Comparison of ENCODE assay signal across 8 cellular contexts in the genomic region with DNA sequence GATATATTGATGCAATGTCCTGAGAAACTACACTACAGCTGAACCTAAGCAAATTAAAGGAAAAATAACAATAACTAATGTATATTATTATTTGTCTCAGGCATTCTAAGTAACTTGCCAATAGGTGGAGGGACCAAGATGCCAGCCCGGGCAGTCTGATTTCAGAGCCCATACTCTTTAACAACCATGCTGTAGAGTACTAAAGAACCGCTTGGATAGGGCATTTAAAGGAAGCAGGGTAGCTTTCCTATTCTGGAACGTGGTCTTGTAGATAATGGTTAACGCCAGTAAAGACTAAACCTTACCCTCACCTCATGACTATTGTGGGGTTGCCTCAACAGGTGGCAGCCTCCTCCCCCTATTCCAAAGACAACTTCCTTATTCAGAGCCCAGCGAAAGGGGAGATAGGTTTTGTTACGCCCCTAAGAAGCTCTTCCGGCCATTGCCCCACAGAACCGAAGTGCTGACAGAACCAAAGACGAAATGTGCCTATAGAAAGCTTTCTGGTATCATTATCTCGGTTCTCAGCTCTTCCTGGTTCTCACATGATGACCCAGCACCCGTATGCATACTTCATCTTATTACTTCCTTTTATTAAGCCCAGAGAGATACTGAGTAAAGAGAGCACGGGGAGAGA. TPM values are rescaled to one million over a fixed set of nuclear protein-coding genes. Genes with fewer than 3 reads are reported as not detected.
DNase-seq lines count a peak whose midpoint lies in the region; ATAC-seq lines count a peak whose summit lies in the region.

No MANE protein-coding gene starts in this region.

- H3K79me1 ChIP-seq in mesendoderm (ENCODE audit: low read length): no peaks in the 10 kb centered on the region

- peak overlapping the region; percentile 90 for H3K18ac ChIP-seq in mesendoderm (ENCODE audit: low read length)

- peak overlapping the region; percentile 81 for H3K4me3 Mint-ChIP-seq in activated CD4-positive, alpha-beta T cell treated with anti-CD3 and anti-CD28 coated beads for 36 hours
- peak overlapping the region; percentile 90 for H3K4me3 Mint-ChIP-seq in stimulated activated naive CD8-positive, alpha-beta T cell treated with anti-CD3 and anti-CD28 coated beads, Interleukin-15, Interleukin-2, amounts not matched to agents 100 ng/mL and 50 ng/mL, for 24 hours

- ATAC-seq in HG02938 (IDR thresholded peaks at IDR 0.05; ENCODE audit: unreplicated experiment): peak; percentile 36
- peak; percentile 45 for ATAC-seq in activated CD4-positive, alpha-beta T cell treated with anti-CD3 and anti-CD28 coated beads for 36 hours

- no peaks in the 10 kb centered on the region for H3K36me3 ChIP-seq in effector memory CD4-positive, alpha-beta T cell (ENCODE audit: control insufficient read depth, insufficient read depth, low read length)
- H3K36me3 ChIP-seq in mesendoderm (ENCODE audit: control insufficient read depth, insufficient read depth, low read length): no peaks in the 10 kb centered on the region

- H3K36me3 Mint-ChIP-seq in activated CD4-positive, alpha-beta T cell treated with anti-CD3 and anti-CD28 coated beads for 36 hours (ENCODE audit: low read depth): peaks cover 9% of the 10 kb centered on the region
- peaks cover 10% of the 10 kb centered on the region for H3K36me3 Mint-ChIP-seq in stimulated activated naive CD8-positive, alpha-beta T cell treated with anti-CD3 and anti-CD28 coated beads, Interleukin-15, Interleukin-2, amounts not matched to agents 100 ng/mL and 50 ng/mL, for 24 hours (ENCODE audit: low read depth)

- peak overlapping the region; percentile 79 for H3K27ac ChIP-seq in effector memory CD4-positive, alpha-beta T cell (ENCODE audit: insufficient read depth, low read length, poor library complexity, severe bottlenecking)
- H3K27ac ChIP-seq in mesendoderm (ENCODE audit: low read depth, low read length): peak overlapping the region; percentile 83

- H3K4me1 Mint-ChIP-seq in activated CD4-positive, alpha-beta T cell treated with anti-CD3 and anti-CD28 coated beads for 36 hours: peaks cover 12% of the 10 kb centered on the region
- H3K4me1 Mint-ChIP-seq in stimulated activated naive CD8-positive, alpha-beta T cell treated with anti-CD3 and anti-CD28 coated beads, Interleukin-15, Interleukin-2, amounts not matched to agents 100 ng/mL and 50 ng/mL, for 24 hours (ENCODE audit: low read depth): peaks cover 14% of the 10 kb centered on the region

- intact Hi-C loops in activated CD4-positive, alpha-beta T cell treated with anti-CD3 and anti-CD28 coated beads for 36 hours (cut with DNase I, micrococcal nuclease): loop anchor here (1.0 to 10.0 kb wide), 13 partner anchors 25 to 995 kb away; partner anchors contain the start of genes GLCCI1 (in 2 of the 2), MIOS (in 2 of the 2), UMAD1 (in 2 of the 2) and RPA3 (in 1 of the 2)

- no peaks in the 10 kb centered on the region for H3K27me3 Mint-ChIP-seq in activated CD4-positive, alpha-beta T cell treated with anti-CD3 and anti-CD28 coated beads for 36 hours
- H3K27me3 Mint-ChIP-seq in stimulated activated naive CD8-positive, alpha-beta T cell treated with anti-CD3 and anti-CD28 coated beads, Interleukin-15, Interleukin-2, amounts not matched to agents 100 ng/mL and 50 ng/mL, for 24 hours: no peaks in the 10 kb centered on the region

- no peaks in the 10 kb centered on the region for H3K9me3 Mint-ChIP-seq in activated CD4-positive, alpha-beta T cell treated with anti-CD3 and anti-CD28 coated beads for 36 hours (ENCODE audit: low read depth)
- no peaks in the 10 kb centered on the region for H3K9me3 Mint-ChIP-seq in stimulated activated naive CD8-positive, alpha-beta T cell treated with anti-CD3 and anti-CD28 coated beads, Interleukin-15, Interleukin-2, amounts not matched to agents 100 ng/mL and 50 ng/mL, for 24 hours

- H3K4me1 ChIP-seq in effector memory CD4-positive, alpha-beta T cell (ENCODE audit: control insufficient read depth, insufficient read depth, low read length, poor library complexity, severe bottlenecking): peaks cover 22% of the 10 kb centered on the region
- H3K4me1 ChIP-seq in mesendoderm (ENCODE audit: control insufficient read depth, low read depth, low read length): peaks cover 4% of the 10 kb centered on the region

- H2BK5ac ChIP-seq in mesendoderm (ENCODE audit: low read length): peak overlapping the region; percentile 55

- H2BK120ac ChIP-seq in mesendoderm (ENCODE audit: low read depth, low read length): no peak overlapping the region

- peaks cover 28% of the 10 kb centered on the region for H3K79me2 ChIP-seq in mesendoderm (ENCODE audit: control insufficient read depth, insufficient read depth, low read length)

- H3K27me3 ChIP-seq in effector memory CD4-positive, alpha-beta T cell (replicated peaks; ENCODE audit: control insufficient read depth, insufficient read depth, low read length, poor library complexity, severe bottlenecking): no peaks in the 10 kb centered on the region
- no peaks in the 10 kb centered on the region for H3K27me3 ChIP-seq in mesendoderm (ENCODE audit: insufficient read depth, low read length, poor library complexity)

- no peaks in the 10 kb centered on the region for H3K9me3 ChIP-seq in effector memory CD4-positive, alpha-beta T cell (ENCODE audit: control insufficient read depth, low read length)

- H3K4me2 ChIP-seq in mesendoderm (ENCODE audit: low read length): peak overlapping the region; percentile 63

- DNase-seq in activated gamma-delta T cell treated with Interleukin-2 at 50 U/mL for 16 hours (peak; percentile 41), activated gamma-delta T cell (lab: John Stamatoyannopoulos, UW) (no peak), NCI-H2107 (lab: John Stamatoyannopoulos, UW) (peak; percentile 19), mesendoderm (peak; percentile 74)
- peak; percentile 58 for DNase-seq in activated CD4-positive, alpha-beta T cell treated with anti-CD3 and anti-CD28 coated beads for 36 hours
- DNase-seq in effector memory CD4-positive, alpha-beta T cell: peak; percentile 29 to 51 (median 50)

- peak overlapping the region; percentile 54 for H3K4me3 ChIP-seq in effector memory CD4-positive, alpha-beta T cell (ENCODE audit: insufficient read depth, low read depth, low read length, poor library complexity, severe bottlenecking)
- peak overlapping the region; percentile 50 for H3K4me3 ChIP-seq in mesendoderm (ENCODE audit: low read length)

- no peak overlapping the region for H2AK5ac ChIP-seq in mesendoderm (ENCODE audit: low read length)

- peak overlapping the region; percentile 79 for H3K9ac ChIP-seq in mesendoderm (ENCODE audit: low read length)

- H4K8ac ChIP-seq in mesendoderm (ENCODE audit: low read depth, low read length): no peak overlapping the region

- no peak overlapping the region for H4K5ac ChIP-seq in mesendoderm (ENCODE audit: low read length)

- peak overlapping the region; percentile 86 for H3K56ac ChIP-seq in mesendoderm (ENCODE audit: low read length)

- H2BK15ac ChIP-seq in mesendoderm (replicated peaks; ENCODE audit: low read depth): no peak overlapping the region

- no CpG with 5 or more reads among the region's 12 CpGs for WGBS in mesendoderm (ENCODE audit: extremely low coverage, insufficient coverage, low lambda C conversion rate)

- H3K4ac ChIP-seq in mesendoderm (ENCODE audit: low read depth, low read length): peak overlapping the region; percentile 83

- H3K23ac ChIP-seq in mesendoderm (ENCODE audit: low read length): no peak overlapping the region

- CTCF ChIA-PET in activated CD4-positive, alpha-beta T cell treated with anti-CD3 and anti-CD28 coated beads for 36 hours (lab: Charles Lee): interaction anchor here (0.6 to 1.5 kb wide), 4 partner anchors 18 to 357 kb away, joined by 3 to 5 read pairs (median 3); no protein-coding TSS in a partner anchor

- peak overlapping the region; percentile 99 for H3K27ac Mint-ChIP-seq in activated CD4-positive, alpha-beta T cell treated with anti-CD3 and anti-CD28 coated beads for 36 hours
- peak overlapping the region; percentile 89 for H3K27ac Mint-ChIP-seq in stimulated activated naive CD8-positive, alpha-beta T cell treated with anti-CD3 and anti-CD28 coated beads, Interleukin-15, Interleukin-2, amounts not matched to agents 100 ng/mL and 50 ng/mL, for 24 hours

- POLR2A ChIA-PET in activated CD4-positive, alpha-beta T cell treated with anti-CD3 and anti-CD28 coated beads for 36 hours (lab: Charles Lee): interaction anchor here (0.5 kb wide), 1 partner anchor 359 kb away, joined by 4 read pairs; no protein-coding TSS in a partner anchor

RNA-seq across cellular contexts. Expression of gene C1GALT1, which starts 0.7 kb away (rescaled TPM):
- 10 to 100 TPM; 35.3 to 37.1 TPM for total RNA-seq in activated CD4-positive, alpha-beta T cell treated with anti-CD3 and anti-CD28 coated beads for 36 hours
- polyA plus RNA-seq in mesendoderm (2013, experiment 1 of 2): 40.9 TPM
- 42.6 TPM for polyA plus RNA-seq in mesendoderm (2013, experiment 2 of 2)
